Comparison of ENCODE assay signal across 8 cellular contexts in genomic region chr19:6460099-6460884, GRCh38. TPM values are rescaled to one million over a fixed set of nuclear protein-coding genes. Genes with fewer than 3 reads are reported as not detected.
DNase-seq lines count a peak whose midpoint lies in the region; ATAC-seq, FAIRE-seq and TF ChIP-seq lines count a peak whose summit lies in the region.

No MANE protein-coding gene starts in this region.

- H3K4me1 Mint-ChIP-seq in immature natural killer cell: peaks cover 15 to 22% of the 10 kb centered on the region in 2 donors

- H3K27ac ChIP-seq in VCaP: peak overlapping the region; percentile 69

- peak overlapping the region; percentile 72 for H3K4me3 ChIP-seq in bronchial epithelial cell (ENCODE audit: low read depth, low read length)

- H3K4me3 Mint-ChIP-seq in immature natural killer cell: peak overlapping the region; percentile 94 to 97 (median 96)

- FAIRE-seq in bronchial epithelial cell (lab: Jason Lieb, UNC): no peak

- ATAC-seq in GM18867 (IDR thresholded peaks at IDR 0.05; ENCODE audit: unreplicated experiment) (peak; percentile 71), HG03103 (IDR thresholded peaks at IDR 0.05; ENCODE audit: low read depth, unreplicated experiment) (peak; percentile 60)

- H3K36me3 Mint-ChIP-seq in immature natural killer cell: peaks cover 1 to 5% (median 2%) of the 10 kb centered on the region in 3 donors

- TF ChIP-seq CTCF in VCaP (conservative IDR thresholded peaks at IDR 0.05) (peak; percentile 60), bronchial epithelial cell (IDR thresholded peaks at IDR 0.05; ENCODE audit: insufficient read depth, low read length, severe bottlenecking) (peak; percentile 66)

- no peaks in the 10 kb centered on the region for H3K36me3 ChIP-seq in bronchial epithelial cell (ENCODE audit: control insufficient read depth, insufficient read depth, low read length)

- H3K27me3 ChIP-seq in bronchial epithelial cell (ENCODE audit: control insufficient read depth, insufficient read depth, low read length): no peaks in the 10 kb centered on the region

- peak; percentile 96 for DNase-seq in ACHN
- peak; percentile 97 for DNase-seq in NCI-H2171 treated with DMSO at 0.1 percent for 48 hours (lab: John Stamatoyannopoulos, UW)
- peak; percentile 90 for DNase-seq in bronchial epithelial cell (ENCODE audit: low read depth)
- DNase-seq in immature natural killer cell: peak; percentile 95 to 96 (median 96)
- DNase-seq in smooth muscle cell of the brain vasculature (ENCODE audit: low read depth, low spot score): peak; percentile 96

- H3K9me3 Mint-ChIP-seq in immature natural killer cell: no peaks in the 10 kb centered on the region

- in situ Hi-C loops in ACHN (cut with HindIII; ENCODE audit: low pct_ligation_motif_present, low pct_unique_long_range_greater_than_20kb, low sequenced_read_pairs): no loop called here

- peak overlapping the region; percentile 80 to 92 (median 85) for H3K27ac Mint-ChIP-seq in immature natural killer cell

- H3K27me3 Mint-ChIP-seq in immature natural killer cell (ENCODE audit: low read depth in 3 of 3): peaks cover 6 to 10% (median 7%) of the 10 kb centered on the region in 3 donors

RNA-seq across cellular contexts. Expression of gene SLC25A23, which starts 0.7 kb away (rescaled TPM):
- total RNA-seq in bronchial epithelial cell: 18.1 and 36.9 TPM in 2 replicates
- polyA plus RNA-seq in immature natural killer cell: 10 to 100 TPM in 1 of 3 donors, 1 to 10 TPM in 1, under 1 TPM in 1; 0.61 to 14.7 (median 4.1) TPM

RNA-seq across cellular contexts. Expression of gene CRB3, which starts 3.8 kb away (rescaled TPM):
- total RNA-seq in bronchial epithelial cell: 49.5 and 90.9 TPM in 2 replicates
- under 1 TPM in 1 of 3 donors, not detected in 2; 0.39 TPM for polyA plus RNA-seq in immature natural killer cell

RNA-seq across cellular contexts. Expression of gene DENND1C, which starts 21.3 kb away (rescaled TPM):
- under 0.01 TPM in 1 of 2 replicates, not detected in the other for total RNA-seq in bronchial epithelial cell
- 100 to 1,000 TPM in 1 of 3 donors, 10 to 100 TPM in 2; 29.0 to 120 (median 32.9) TPM for polyA plus RNA-seq in immature natural killer cell

RNA-seq across cellular contexts. Expression of gene SLC25A41, which starts 26.7 kb away (rescaled TPM):
- not detected in 2 replicates for total RNA-seq in bronchial epithelial cell
- not detected for polyA plus RNA-seq in immature natural killer cell

RNA-seq across cellular contexts. Expression of gene KHSRP, which starts 35.7 kb away (rescaled TPM):
- total RNA-seq in bronchial epithelial cell: 55.8 and 85.6 TPM in 2 replicates
- 10 to 100 TPM in 1 of 3 donors, 1 to 10 TPM in 2; 3.9 to 15.6 (median 9.8) TPM for polyA plus RNA-seq in immature natural killer cell

Comparison
In these comparisons a context has a peak if more than half of its experiments do, and no peak if none do; other contexts are left out.
1. Peak in every context shown above with its lines: DNase-seq, ATAC-seq, H3K4me3 ChIP-seq and H3K27ac ChIP-seq.